8 cellular contexts compared by ENCODE assay signal in genomic region chr9:136847827-136848392, GRCh38. TPM values are rescaled to one million over a fixed set of nuclear protein-coding genes. Genes with fewer than 3 reads are reported as not detected.
DNase-seq lines count a peak whose midpoint lies in the region; ATAC-seq and TF ChIP-seq lines count a peak whose summit lies in the region.

No MANE protein-coding gene starts in this region.

- H3K27ac Mint-ChIP-seq in T-cell, result peak overlapping the region; percentile 22 to 71

- CTCF ChIA-PET in T-cell (lab: Charles Lee), result interaction anchor here in 1 of 2 donors (0.6 to 0.7 kb wide), 2 partner anchors 31 to 120 kb away, joined by 3 to 8 read pairs; no protein-coding TSS in a partner anchor

- peaks cover 28% of the 10 kb centered on the region for H3K4me1 ChIP-seq in skeletal muscle satellite cell (ENCODE audit: control insufficient read depth, insufficient read depth, low read length)

- ATAC-seq in T-cell (replicated peaks in 1 of 4) (no peak), GM18511 (IDR thresholded peaks at IDR 0.05; ENCODE audit: unreplicated experiment) (no peak), HG02678 (IDR thresholded peaks at IDR 0.05; ENCODE audit: unreplicated experiment) (no peak)

- H3K27me3 Mint-ChIP-seq in T-cell, result peaks cover 6 to 24% of the 10 kb centered on the region in 2 donors

- no peaks in the 10 kb centered on the region for H3K36me3 Mint-ChIP-seq in T-cell

- H3K4me3 ChIP-seq in GM12875 (ENCODE audit: low read depth, low read length) (peak overlapping the region; percentile 64), skeletal muscle satellite cell (ENCODE audit: low read length) (peak overlapping the region; percentile 98)

- no peaks in the 10 kb centered on the region for H3K9me3 ChIP-seq in skeletal muscle satellite cell (replicated peaks; ENCODE audit: low read length)

- no peaks in the 10 kb centered on the region for H3K9me3 Mint-ChIP-seq in T-cell

- peak overlapping the region; percentile 100 for H3K4me2 ChIP-seq in skeletal muscle satellite cell (ENCODE audit: low read length)

- no peak for TF ChIP-seq CTCF in GM12875 (IDR thresholded peaks at IDR 0.05; ENCODE audit: borderline replicate concordance, insufficient read depth, low read depth, low read length)

- H3K4me1 Mint-ChIP-seq in T-cell, result peaks cover 7 to 28% (median 21%) of the 10 kb centered on the region in 3 donors

- peaks cover 4% of the 10 kb centered on the region for H3K27me3 ChIP-seq in skeletal muscle satellite cell (ENCODE audit: control insufficient read depth, insufficient read depth, low read length)

- peaks cover 9% of the 10 kb centered on the region for H3K36me3 ChIP-seq in skeletal muscle satellite cell (ENCODE audit: insufficient read depth, low read length)

- peak overlapping the region; percentile 73 to 88 (median 86) for H3K4me3 Mint-ChIP-seq in T-cell

- POLR2A ChIA-PET in T-cell (lab: Charles Lee), result no interaction called here

- DNase-seq in MV-4-11 (lab: John Stamatoyannopoulos, UW), result peak; percentile 85
- peak in 32 of 34 experiments; percentile 28 to 71 (median 62) for DNase-seq in T-cell
- DNase-seq in amniotic stem cell (lab: John Stamatoyannopoulos, UW), result peak; percentile 35
- DNase-seq in hepatic stellate cell (ENCODE audit: low spot score), result peak; percentile 87

- H3K9ac ChIP-seq in skeletal muscle satellite cell (ENCODE audit: low read depth, low read length), result peak overlapping the region; percentile 76

RNA-seq across cellular contexts. Expression of gene PHPT1, which starts 1.3 kb away (rescaled TPM):
- total RNA-seq in T-cell, result 10 to 100 TPM; 23.3 to 56.8 (median 43.5) TPM
- 63.6 and 65.7 TPM in 2 replicates for total RNA-seq in skeletal muscle satellite cell (2012; rRNA removed)

RNA-seq across cellular contexts. Expression of gene MAMDC4, which starts 4.2 kb away (rescaled TPM):
- total RNA-seq in T-cell, result 10 to 100 TPM in 1 of 5 donors, 1 to 10 TPM in 4; 3.0 to 10.7 (median 7.1) TPM
- total RNA-seq in skeletal muscle satellite cell (2012; rRNA removed), result 0.51 and 0.66 TPM in 2 replicates

RNA-seq across cellular contexts. Expression of gene AJM1, which starts 5.6 kb away (rescaled TPM):
- 1 to 10 TPM; 2.1 to 7.5 (median 5.1) TPM for total RNA-seq in T-cell
- 1.5 TPM in 2 replicates for total RNA-seq in skeletal muscle satellite cell (2012; rRNA removed)

RNA-seq across cellular contexts. Expression of gene EDF1, which starts 18.2 kb away (rescaled TPM):
- 100 to 1,000 TPM; 236 to 314 (median 297) TPM for total RNA-seq in T-cell
- 209 and 288 TPM in 2 replicates for total RNA-seq in skeletal muscle satellite cell (2012; rRNA removed)

RNA-seq across cellular contexts. Expression of gene TRAF2, which starts 38.4 kb away (rescaled TPM):
- total RNA-seq in T-cell, result 10 to 100 TPM; 20.9 to 38.7 (median 33.7) TPM
- total RNA-seq in skeletal muscle satellite cell (2012; rRNA removed), result 10.6 and 11.6 TPM in 2 replicates

Comparison
In these comparisons a context has a peak if more than half of its experiments do, and no peak if none do; other contexts are left out.
1. DNase-seq: peak in every context shown above with its lines; median percentile 87 in hepatic stellate cell; 85 in MV-4-11; 62 in T-cell; 35 in amniotic stem cell.